In the genomic region with DNA sequence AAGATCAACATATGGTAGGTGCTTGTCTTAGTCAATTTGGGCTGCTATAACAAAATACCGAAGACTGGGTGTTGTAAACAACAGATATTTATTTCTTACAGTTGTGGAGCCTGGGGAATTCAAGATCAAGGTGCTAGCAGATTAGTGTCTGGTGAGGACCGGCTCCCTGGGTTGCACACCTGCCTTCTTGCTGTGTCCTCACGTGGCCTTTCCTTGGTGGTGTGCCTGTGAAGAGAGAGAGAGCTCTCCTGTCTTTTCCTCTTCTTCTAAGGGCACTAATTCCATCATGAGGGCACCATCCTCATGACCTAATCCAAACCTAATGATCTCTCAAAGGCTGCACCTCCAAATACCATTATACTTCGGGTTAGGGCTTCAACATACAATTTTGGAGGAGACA, we compare ENCODE assay signal across 25 cellular contexts. TPM values are rescaled to one million over a fixed set of nuclear protein-coding genes. Genes with fewer than 3 reads are reported as not detected.
"Had no signal": no experiment of that assay in that cellular context is flagged by ENCODE, and none has a peak within 500 bp of the region (broad histone marks: within the 10 kb centered on the region; RNA-seq: fewer than 3 reads in every experiment).

No MANE protein-coding gene starts in this region.

- H3K4me3 ChIP-seq: heart left ventricle, psoas muscle, suprapubic skin, transverse colon, uterus had no signal

- H3K79me2 ChIP-seq: parathyroid adenoma had no signal

- ATAC-seq: activated CD8-positive, alpha-beta T cell treated with anti-CD3 and anti-CD28 coated beads for 36 hours; esophagus mucosa; foreskin keratinocyte; heart left ventricle; naive thymus-derived CD4-positive, alpha-beta T cell; psoas muscle had no signal

- H3K27ac ChIP-seq: foreskin keratinocyte, parathyroid adenoma, suprapubic skin had no signal

- H3K9ac ChIP-seq: parathyroid adenoma had no signal

- DNase-seq: activated CD4-positive, alpha-beta T cell treated with anti-CD3 and anti-CD28 coated beads, Interleukin-2, amount 10 ng/mL, durations not matched to agents 7 days and 5 days; activated CD4-positive, CD25-positive, alpha-beta regulatory T cell treated with anti-CD3 and anti-CD28 coated beads, Interleukin-2, amount 50 U/mL, for 72 hours; activated CD8-positive, alpha-beta T cell treated with anti-CD3 and anti-CD28 coated beads for 36 hours; activated T-cell treated with anti-CD3 and anti-CD28 coated beads, Interleukin-2, amount 50 U/mL, for 48 hours; anterior cingulate cortex; brain microvascular endothelial cell; endodermal cell; foreskin keratinocyte; heart left ventricle; hypothalamus; immature natural killer cell; kidney; midbrain; naive thymus-derived CD4-positive, alpha-beta T cell; occipital lobe; psoas muscle; stimulated activated CD4-positive, alpha-beta T cell treated with anti-CD3 and anti-CD28 coated beads, Interleukin-15, amount 100 ng/mL, for 24 hours; stimulated activated CD4-positive, alpha-beta T cell treated with anti-CD3 and anti-CD28 coated beads, Interleukin-2, amount 100 ng/mL, for 24 hours; stimulated activated naive CD4-positive, alpha-beta T cell; T-helper 2 cell; transverse colon; uterus had no signal

- H3K9me3 ChIP-seq: psoas muscle, suprapubic skin, transverse colon, uterus had no signal

- H3K4me1 ChIP-seq: parathyroid adenoma had no signal

- H2AFZ ChIP-seq: parathyroid adenoma had no signal

- FAIRE-seq: kidney had no signal

- H3K27me3 ChIP-seq: brain microvascular endothelial cell, heart left ventricle, suprapubic skin, transverse colon, uterus had no signal

- H3K36me3 ChIP-seq: brain microvascular endothelial cell, heart left ventricle, suprapubic skin, transverse colon, uterus had no signal

RNA-seq across cellular contexts. Expression of gene ATF3, which starts 45.8 kb away (rescaled TPM):
- polyA plus RNA-seq: naive thymus-derived CD4-positive, alpha-beta T cell had no signal
